Comparison of ENCODE assay signal across 19 cellular contexts in the genomic region with DNA sequence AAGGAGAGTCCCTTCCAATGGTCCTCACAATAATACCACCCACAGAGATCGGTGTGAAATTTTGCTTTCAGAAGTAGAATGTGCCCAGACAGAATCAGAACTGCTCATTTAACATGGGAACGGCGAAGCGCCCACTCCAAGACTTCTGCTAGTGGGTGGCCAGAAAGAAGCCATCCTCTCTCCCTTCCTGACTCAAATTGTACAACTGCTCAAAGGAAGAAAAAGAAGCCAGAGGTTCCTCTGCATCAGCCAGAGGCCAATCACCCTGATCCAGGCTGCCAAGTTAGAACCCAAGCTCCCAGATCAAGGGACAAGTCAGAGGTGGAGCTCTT.
"Had no signal": no experiment of that assay in that cellular context is flagged by ENCODE, and none has a peak within 500 bp of the region (broad histone marks: within the 10 kb centered on the region; RNA-seq: fewer than 3 reads in every experiment).

No MANE protein-coding gene starts in this region.

- H3K9me3 Mint-ChIP-seq: endodermal cell; memory B cell; nephron; stimulated activated naive CD8-positive, alpha-beta T cell treated with anti-CD3 and anti-CD28 coated beads, Interleukin-15, amount 100 ng/mL, for 72 hours had no signal

- H3K27me3 ChIP-seq: adrenal gland, left lung, right atrium auricular region, upper lobe of right lung had no signal

- DNase-seq: activated gamma-delta T cell; adrenal gland; endodermal cell; left lung; occipital lobe; stimulated activated CD4-positive, alpha-beta T cell treated with anti-CD3 and anti-CD28 coated beads, Interleukin-15, amount 100 ng/mL, for 24 hours; stimulated activated CD4-positive, alpha-beta T cell treated with anti-CD3 and anti-CD28 coated beads, Interleukin-4, amount 100 ng/mL, for 24 hours; stimulated activated naive CD8-positive, alpha-beta T cell treated with anti-CD3 and anti-CD28 coated beads, Interleukin-15, amount 100 ng/mL, for 72 hours; T-helper 9 cell; upper lobe of right lung had no signal

- H3K36me3 ChIP-seq: adrenal gland, right atrium auricular region, thoracic aorta had no signal

- H3K27ac Mint-ChIP-seq: memory B cell; nephron; progenitor cell of endocrine pancreas; stimulated activated naive CD8-positive, alpha-beta T cell treated with anti-CD3 and anti-CD28 coated beads, Interleukin-15, amount 100 ng/mL, for 72 hours had no signal

- H3K4me3 ChIP-seq: adrenal gland, left lung, right atrium auricular region, SK-N-MC, skin epidermis, thoracic aorta, upper lobe of right lung had no signal

- FAIRE-seq: keratinocyte had no signal

- H3K27me3 Mint-ChIP-seq: memory B cell; progenitor cell of endocrine pancreas; stimulated activated naive CD8-positive, alpha-beta T cell treated with anti-CD3 and anti-CD28 coated beads, Interleukin-15, amount 100 ng/mL, for 72 hours had no signal

- ATAC-seq: left lung, Right ventricle myocardium inferior, upper lobe of right lung had no signal

- H3K9me3 ChIP-seq: adrenal gland, left lung, right atrium auricular region, thoracic aorta, upper lobe of right lung had no signal

- H3K4me3 Mint-ChIP-seq: endodermal cell, memory B cell, nephron had no signal

- H3K27ac ChIP-seq: adrenal gland, left lung, right atrium auricular region, SK-N-MC, skin epidermis, upper lobe of right lung had no signal
